In the genomic region with DNA sequence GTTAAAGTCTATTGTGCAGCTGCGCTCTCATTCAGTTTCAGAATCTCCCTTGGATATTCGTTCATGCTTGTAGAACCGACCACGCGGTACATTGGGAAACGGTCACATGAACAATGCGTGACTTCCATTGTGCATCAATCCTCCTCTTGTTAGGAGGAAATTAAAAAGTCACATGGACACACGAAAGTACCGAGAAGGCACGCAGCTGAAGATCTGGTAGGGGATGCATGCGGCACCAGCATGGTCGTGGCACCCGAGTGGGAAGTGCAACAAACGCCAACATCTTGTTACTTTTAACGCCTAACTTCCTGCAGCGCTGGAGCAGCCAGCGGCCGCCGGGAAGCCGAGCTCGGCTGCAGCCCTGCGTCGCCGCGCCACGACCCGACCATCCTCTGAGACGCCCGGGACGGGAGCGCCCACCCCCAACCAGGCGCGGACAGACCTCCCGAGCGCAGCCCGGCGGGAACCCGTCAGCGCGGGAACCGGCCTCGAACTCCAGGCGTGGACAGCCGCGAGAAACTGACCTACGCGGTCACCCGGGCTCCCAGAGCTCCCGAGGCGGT, we compare ENCODE assay signal across 1 cellular context.
TF ChIP-seq lines count a peak whose summit lies in the region.

No MANE protein-coding gene starts in this region.

TF ChIP-seq in HEK293, 187 proteins besides CTCF, POLR2A, EP300 and RAD21 (continued from another document and continues in another):
- TF ChIP-seq, protein P1, sequence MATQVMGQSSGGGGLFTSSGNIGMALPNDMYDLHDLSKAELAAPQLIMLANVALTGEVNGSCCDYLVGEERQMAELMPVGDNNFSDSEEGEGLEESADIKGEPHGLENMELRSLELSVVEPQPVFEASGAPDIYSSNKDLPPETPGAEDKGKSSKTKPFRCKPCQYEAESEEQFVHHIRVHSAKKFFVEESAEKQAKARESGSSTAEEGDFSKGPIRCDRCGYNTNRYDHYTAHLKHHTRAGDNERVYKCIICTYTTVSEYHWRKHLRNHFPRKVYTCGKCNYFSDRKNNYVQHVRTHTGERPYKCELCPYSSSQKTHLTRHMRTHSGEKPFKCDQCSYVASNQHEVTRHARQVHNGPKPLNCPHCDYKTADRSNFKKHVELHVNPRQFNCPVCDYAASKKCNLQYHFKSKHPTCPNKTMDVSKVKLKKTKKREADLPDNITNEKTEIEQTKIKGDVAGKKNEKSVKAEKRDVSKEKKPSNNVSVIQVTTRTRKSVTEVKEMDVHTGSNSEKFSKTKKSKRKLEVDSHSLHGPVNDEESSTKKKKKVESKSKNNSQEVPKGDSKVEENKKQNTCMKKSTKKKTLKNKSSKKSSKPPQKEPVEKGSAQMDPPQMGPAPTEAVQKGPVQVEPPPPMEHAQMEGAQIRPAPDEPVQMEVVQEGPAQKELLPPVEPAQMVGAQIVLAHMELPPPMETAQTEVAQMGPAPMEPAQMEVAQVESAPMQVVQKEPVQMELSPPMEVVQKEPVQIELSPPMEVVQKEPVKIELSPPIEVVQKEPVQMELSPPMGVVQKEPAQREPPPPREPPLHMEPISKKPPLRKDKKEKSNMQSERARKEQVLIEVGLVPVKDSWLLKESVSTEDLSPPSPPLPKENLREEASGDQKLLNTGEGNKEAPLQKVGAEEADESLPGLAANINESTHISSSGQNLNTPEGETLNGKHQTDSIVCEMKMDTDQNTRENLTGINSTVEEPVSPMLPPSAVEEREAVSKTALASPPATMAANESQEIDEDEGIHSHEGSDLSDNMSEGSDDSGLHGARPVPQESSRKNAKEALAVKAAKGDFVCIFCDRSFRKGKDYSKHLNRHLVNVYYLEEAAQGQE (tag by site-specific recombination; IDR thresholded peaks at IDR 0.05) = 0 out of 2 replicates have a peak, but pooled peaks have one; percentile 27
- no peak for TF ChIP-seq AEBP2 (tag by site-specific recombination; IDR thresholded peaks at IDR 0.05; ENCODE audit: borderline replicate concordance)
- no peak for TF ChIP-seq ZNF658 (tag by site-specific recombination; IDR thresholded peaks at IDR 0.05)
- TF ChIP-seq INSM2 (tag by site-specific recombination; IDR thresholded peaks at IDR 0.05) = no peak
- TF ChIP-seq ZNF791 (tag by site-specific recombination; IDR thresholded peaks at IDR 0.05) = peak; percentile 18; the same call in 1 of the 2 replicates
- TF ChIP-seq SP7 (tag by site-specific recombination; IDR thresholded peaks at IDR 0.05) = peak; percentile 7
- TF ChIP-seq ZNF335 (tag by site-specific recombination; conservative IDR thresholded peaks at IDR 0.05) = peak; percentile 85
- TF ChIP-seq HOXD13 (CRISPR knock-in tag; IDR thresholded peaks at IDR 0.05; ENCODE audit: borderline replicate concordance) = 0 out of 2 replicates have a peak, but pooled peaks have one; percentile 14
- 0 out of 2 replicates have a peak, but pooled peaks have one; percentile 22 for TF ChIP-seq ZNF610 (tag by site-specific recombination; IDR thresholded peaks at IDR 0.05; ENCODE audit: borderline replicate concordance)
- TF ChIP-seq ZNF148 (tag by site-specific recombination; IDR thresholded peaks at IDR 0.05; ENCODE audit: borderline replicate concordance) = no peak
- peak; percentile 77 for TF ChIP-seq ZBTB44 (tag by site-specific recombination; IDR thresholded peaks at IDR 0.05)
- TF ChIP-seq ZNF677 (tag by site-specific recombination; IDR thresholded peaks at IDR 0.05) = no peak
- no peak for TF ChIP-seq ZSCAN30 (tag by site-specific recombination; IDR thresholded peaks at IDR 0.05)
- 0 out of 2 replicates have a peak, but pooled peaks have one; percentile 83 for TF ChIP-seq ZNF692 (tag by site-specific recombination; IDR thresholded peaks at IDR 0.05)
- TF ChIP-seq ZNF600 (tag by site-specific recombination; IDR thresholded peaks at IDR 0.05) = peak; percentile 33; the same call in 1 of the 2 replicates
- TF ChIP-seq ZNF404 (tag by site-specific recombination; IDR thresholded peaks at IDR 0.05) = no peak
- TF ChIP-seq WT1 (tag by site-specific recombination; IDR thresholded peaks at IDR 0.05) = 0 out of 2 replicates have a peak, but pooled peaks have one; percentile 30
- TF ChIP-seq ZNF391 (tag by site-specific recombination; IDR thresholded peaks at IDR 0.05; ENCODE audit: borderline replicate concordance, low read depth) = peak; percentile 50; the same call in 1 of the 2 replicates
- TF ChIP-seq ZNF660 (tag by site-specific recombination; IDR thresholded peaks at IDR 0.05) = peak; percentile 22
- TF ChIP-seq ZNF426 (tag by site-specific recombination; IDR thresholded peaks at IDR 0.05) = no peak
- peak; percentile 26 for TF ChIP-seq SETDB1 (IDR thresholded peaks at IDR 0.05; ENCODE audit: insufficient read length, low read length)
- TF ChIP-seq, protein P2, sequence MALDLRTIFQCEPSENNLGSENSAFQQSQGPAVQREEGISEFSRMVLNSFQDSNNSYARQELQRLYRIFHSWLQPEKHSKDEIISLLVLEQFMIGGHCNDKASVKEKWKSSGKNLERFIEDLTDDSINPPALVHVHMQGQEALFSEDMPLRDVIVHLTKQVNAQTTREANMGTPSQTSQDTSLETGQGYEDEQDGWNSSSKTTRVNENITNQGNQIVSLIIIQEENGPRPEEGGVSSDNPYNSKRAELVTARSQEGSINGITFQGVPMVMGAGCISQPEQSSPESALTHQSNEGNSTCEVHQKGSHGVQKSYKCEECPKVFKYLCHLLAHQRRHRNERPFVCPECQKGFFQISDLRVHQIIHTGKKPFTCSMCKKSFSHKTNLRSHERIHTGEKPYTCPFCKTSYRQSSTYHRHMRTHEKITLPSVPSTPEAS (tag by site-specific recombination; IDR thresholded peaks at IDR 0.05) = no peak
- no peak for TF ChIP-seq SALL2 (tag by site-specific recombination; IDR thresholded peaks at IDR 0.05; ENCODE audit: borderline replicate concordance)
- TF ChIP-seq, protein P3, sequence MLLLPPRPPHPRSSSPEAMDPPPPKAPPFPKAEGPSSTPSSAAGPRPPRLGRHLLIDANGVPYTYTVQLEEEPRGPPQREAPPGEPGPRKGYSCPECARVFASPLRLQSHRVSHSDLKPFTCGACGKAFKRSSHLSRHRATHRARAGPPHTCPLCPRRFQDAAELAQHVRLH (tag by site-specific recombination; IDR thresholded peaks at IDR 0.05) = peak; percentile 21; the same call in 1 of the 2 replicates
- TF ChIP-seq ZIC2 (tag by site-specific recombination; IDR thresholded peaks at IDR 0.05) = peak; percentile 78
- TF ChIP-seq ZEB2 (tag by site-specific recombination; IDR thresholded peaks at IDR 0.05) = peak; percentile 49; the same call in 1 of the 2 replicates
- TF ChIP-seq, protein P4, sequence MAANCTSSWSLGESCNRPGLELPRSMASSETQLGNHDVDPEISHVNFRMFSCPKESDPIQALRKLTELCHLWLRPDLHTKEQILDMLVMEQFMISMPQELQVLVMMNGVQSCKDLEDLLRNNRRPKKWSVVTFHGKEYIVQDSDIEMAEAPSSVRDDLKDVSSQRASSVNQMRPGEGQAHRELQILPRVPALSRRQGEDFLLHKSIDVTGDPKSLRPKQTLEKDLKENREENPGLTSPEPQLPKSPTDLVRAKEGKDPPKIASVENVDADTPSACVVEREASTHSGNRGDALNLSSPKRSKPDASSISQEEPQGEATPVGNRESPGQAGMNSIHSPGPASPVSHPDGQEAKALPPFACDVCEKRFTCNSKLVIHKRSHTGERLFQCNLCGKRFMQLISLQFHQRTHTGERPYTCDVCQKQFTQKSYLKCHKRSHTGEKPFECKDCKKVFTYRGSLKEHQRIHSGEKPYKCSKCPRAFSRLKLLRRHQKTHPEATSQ (tag by site-specific recombination; IDR thresholded peaks at IDR 0.05) = no peak; the same call in 1 of the 2 replicates
- TF ChIP-seq ZNF76 (tag by site-specific recombination; IDR thresholded peaks at IDR 0.05; ENCODE audit: borderline replicate concordance, low read depth) = peak; percentile 31; the same call in 1 of the 2 replicates
- TF ChIP-seq, protein P5, sequence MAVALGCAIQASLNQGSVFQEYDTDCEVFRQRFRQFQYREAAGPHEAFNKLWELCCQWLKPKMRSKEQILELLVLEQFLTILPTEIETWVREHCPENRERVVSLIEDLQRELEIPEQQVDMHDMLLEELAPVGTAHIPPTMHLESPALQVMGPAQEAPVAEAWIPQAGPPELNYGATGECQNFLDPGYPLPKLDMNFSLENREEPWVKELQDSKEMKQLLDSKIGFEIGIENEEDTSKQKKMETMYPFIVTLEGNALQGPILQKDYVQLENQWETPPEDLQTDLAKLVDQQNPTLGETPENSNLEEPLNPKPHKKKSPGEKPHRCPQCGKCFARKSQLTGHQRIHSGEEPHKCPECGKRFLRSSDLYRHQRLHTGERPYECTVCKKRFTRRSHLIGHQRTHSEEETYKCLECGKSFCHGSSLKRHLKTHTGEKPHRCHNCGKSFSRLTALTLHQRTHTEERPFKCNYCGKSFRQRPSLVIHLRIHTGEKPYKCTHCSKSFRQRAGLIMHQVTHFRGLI (tag by site-specific recombination; IDR thresholded peaks at IDR 0.05) = peak; percentile 10; the same call in 1 of the 2 replicates
